In genomic region chr3:126421573-126422119, GRCh38 we compare ENCODE assay signal across 20 cellular contexts. TPM values are rescaled to one million over a fixed set of nuclear protein-coding genes. Genes with fewer than 3 reads are reported as not detected.
DNase-seq lines count a peak whose midpoint lies in the region; ATAC-seq, FAIRE-seq and TF ChIP-seq lines count a peak whose summit lies in the region.
"Had no signal": no experiment of that assay in that cellular context is flagged by ENCODE, and none has a peak within 500 bp of the region (broad histone marks: within the 10 kb centered on the region; RNA-seq: fewer than 3 reads in every experiment).

No MANE protein-coding gene starts in this region.

- H4K5ac ChIP-seq in H9 (ENCODE audit: insufficient read length, low read depth, low read length), result no peak overlapping the region

- no peak overlapping the region for H3T11ph ChIP-seq in H9 (ENCODE audit: low read length)

- no peak overlapping the region for H3K4me3 ChIP-seq in HepG2 (replicated peaks in 1 of 3; ENCODE audit: insufficient read depth in 1 of 3, low read depth in 2 of 3, low read length in 3 of 3)
- no peak overlapping the region for H3K4me3 ChIP-seq in sigmoid colon
- H3K4me3 ChIP-seq: A549 had no signal

- no peak for FAIRE-seq in HepG2 (lab: Jason Lieb, UNC)
- FAIRE-seq: A549, GM12891 had no signal

- no peak for ATAC-seq in HepG2
- ATAC-seq: A549 had no signal

- intact Hi-C loops in CD14-positive monocyte (cut with micrococcal nuclease), result no loop called here
- intact Hi-C loops in HepG2 (cut with micrococcal nuclease; ENCODE audit: unreplicated experiment), result no loop called here
- intact Hi-C loops in sigmoid colon (cut with DNase I), result no loop called here

- in situ Hi-C loops in HepG2 (cut with HindIII; ENCODE audit: extremely low pct_ligation_motif_present, low pct_unique_long_range_greater_than_20kb), result no loop called here

- H3K27me3 Mint-ChIP-seq in CD14-positive monocyte (ENCODE audit: low read depth in 3 of 3), result peaks cover 5 to 23% (median 8%) of the 10 kb centered on the region in 3 donors
- H3K27me3 Mint-ChIP-seq in H9 (ENCODE audit: low read depth), result peaks cover 2% of the 10 kb centered on the region; the same call in 1 of the 2 replicates

- no CpG with 5 or more reads among the region's 10 CpGs for WGBS in H9 (ENCODE audit: extremely low coverage, insufficient read length, low lambda C conversion rate)
- WGBS in HepG2 (ENCODE audit: low lambda C conversion rate), result 50% methylated on average over 6 of the region's 10 CpGs
- WGBS in sigmoid colon, 2 donors, result 83 to 88% methylated on average over 10 of the region's 10 CpGs

- H3K23me2 ChIP-seq in H9 (ENCODE audit: insufficient read length, low read depth, low read length, poor library complexity, severe bottlenecking), result no peaks in the 10 kb centered on the region

- no peak overlapping the region for H4K8ac ChIP-seq in H9 (replicated peaks; ENCODE audit: insufficient read length, low read depth, low read length)

- H2BK15ac ChIP-seq in H9 (ENCODE audit: low read depth, low read length), result no peak overlapping the region

- H3K18ac ChIP-seq in H9 (ENCODE audit: insufficient read length, low read depth, low read length), result no peak overlapping the region

- H3K36me3 ChIP-seq in HepG2 (replicated peaks in 1 of 2; ENCODE audit: control insufficient read depth in 1 of 2, insufficient read depth in 2 of 2, low read length in 2 of 2), result no peaks in the 10 kb centered on the region
- no peaks in the 10 kb centered on the region for H3K36me3 ChIP-seq in sigmoid colon

- no peaks in the 10 kb centered on the region for H3K79me2 ChIP-seq in H9 (ENCODE audit: insufficient read depth, low read length)
- no peaks in the 10 kb centered on the region for H3K79me2 ChIP-seq in HepG2 (ENCODE audit: insufficient read depth, low read length)

- H2BK5ac ChIP-seq in H9 (ENCODE audit: insufficient read length, low read length), result no peak overlapping the region

- H4K91ac ChIP-seq in H9 (ENCODE audit: insufficient read length, low read depth, low read length), result no peak overlapping the region

- H3K4me1 Mint-ChIP-seq in CD14-positive monocyte (no peaks in the 10 kb centered on the region), H9 (peaks cover 13 to 19% of the 10 kb centered on the region in 2 experiments)

- H3K79me1 ChIP-seq in H9 (ENCODE audit: insufficient read depth, low read depth, low read length, poor library complexity, severe bottlenecking), result no peaks in the 10 kb centered on the region

- H2BK20ac ChIP-seq in H9 (ENCODE audit: low read depth, low read length, poor library complexity, severe bottlenecking), result no peak overlapping the region

- no TSS peak for BruUV-seq in HepG2 (replicated peaks; lab: Mats Ljungman, UMichigan)

- H3K9ac ChIP-seq in H9 (ENCODE audit: extremely low read depth, insufficient read length, low read length) (no peak overlapping the region), HepG2 (ENCODE audit: insufficient read depth, low read depth, low read length) (no peak overlapping the region)

- H2AFZ ChIP-seq in H9 (ENCODE audit: low read length) (no peak overlapping the region), HepG2 (ENCODE audit: low read length) (no peak overlapping the region)

- no peak overlapping the region; the same call in 1 of the 2 replicates for H3K14ac ChIP-seq in H9 (ENCODE audit: insufficient read depth, low read length)

- no peak overlapping the region for H3K27ac ChIP-seq in H9 (ENCODE audit: insufficient read length, low read depth, low read length)
- H3K27ac ChIP-seq in HepG2 (ENCODE audit: extremely low read length, insufficient read depth, low read length), result no peak overlapping the region
- H3K27ac ChIP-seq in sigmoid colon, result no peak overlapping the region
- H3K27ac ChIP-seq: A549 had no signal

- H4K20me1 ChIP-seq in H9 (ENCODE audit: control insufficient read depth, insufficient read depth, insufficient read length) (peaks cover 3% of the 10 kb centered on the region), HepG2 (ENCODE audit: insufficient read depth, low read length) (no peaks in the 10 kb centered on the region)

- H3K9me3 Mint-ChIP-seq in CD14-positive monocyte (peaks cover 3 to 12% (median 11%) of the 10 kb centered on the region in 7 donors), H9 (peaks cover 10 to 13% of the 10 kb centered on the region in 2 experiments)

- DNase-seq in CD14-positive monocyte (ENCODE audit: low spot score) (peak; percentile 20), H9 (no peak), HepG2 (ENCODE audit: low spot score) (no peak), sigmoid colon (peak; percentile 44), NCI-H1048 (lab: John Stamatoyannopoulos, UW) (no peak), NCI-H1694 treated with DMSO at 0.1 percent for 48 hours (lab: John Stamatoyannopoulos, UW) (no peak), NCI-H128 (lab: John Stamatoyannopoulos, UW; ENCODE audit: unreplicated experiment) (no peak)
- DNase-seq: CD4-positive, alpha-beta memory T cell; EL; GOT3; KG1; NCI-H1417; NCI-H187 treated with DMSO at 0.1 percent for 48 hours; NCI-H2227 treated with DMSO at 0.1 percent for 48 hours; NCI-H510A treated with DMSO at 0.1 percent for 48 hours; NCI-H82 had no signal

- no peak overlapping the region for H3K4me2 ChIP-seq in H9 (ENCODE audit: insufficient read depth, insufficient read length, low read length)
- no peak overlapping the region for H3K4me2 ChIP-seq in HepG2 (ENCODE audit: low read depth, low read length)
- H3K4me2 ChIP-seq: A549 had no signal

- peaks cover 5% of the 10 kb centered on the region; the same call in 1 of the 2 replicates for H3K4me1 ChIP-seq in H9 (ENCODE audit: insufficient read depth, low read length)
- peaks cover 33% of the 10 kb centered on the region for H3K4me1 ChIP-seq in HepG2 (ENCODE audit: insufficient read depth, low read length)
- no peaks in the 10 kb centered on the region for H3K4me1 ChIP-seq in sigmoid colon
- H3K4me1 ChIP-seq: A549 had no signal

- TF ChIP-seq POLR2A in HepG2 (IDR thresholded peaks at IDR 0.05; ENCODE audit: insufficient read depth in 1 of 2, low read depth in 2 of 2, low read length in 2 of 2), result no peak
- TF ChIP-seq POLR2A in sigmoid colon (IDR thresholded peaks at IDR 0.05), result no peak

- TF ChIP-seq EP300 in HepG2 (IDR thresholded peaks at IDR 0.05; ENCODE audit: low read depth in 2 of 2, low read length in 2 of 2), result no peak
- no peak for TF ChIP-seq EP300 in HepG2 (CRISPR knock-in tag; IDR thresholded peaks at IDR 0.05; ENCODE audit: borderline replicate concordance)
- TF ChIP-seq EP300 in sigmoid colon (IDR thresholded peaks at IDR 0.05), result no peak

- H3K36me3 Mint-ChIP-seq in CD14-positive monocyte, result peaks cover 0 to 3% of the 10 kb centered on the region in 2 donors
- H3K36me3 Mint-ChIP-seq in H9 (ENCODE audit: insufficient read depth in 1 of 3, low read depth in 3 of 3), result peaks cover 4 to 8% (median 6%) of the 10 kb centered on the region in 3 experiments

- no peak overlapping the region for H3K23ac ChIP-seq in H9 (ENCODE audit: insufficient read length, low read depth, low read length)

- CTCF ChIA-PET in HepG2 (lab: Yijun Ruan, JAX; ENCODE audit: low intra/inter-chr PET ratio, low total read pairs), result no interaction called here

- H3K4ac ChIP-seq in H9 (ENCODE audit: low read depth, low read length), result no peak overlapping the region

- POLR2A ChIA-PET in HepG2 (lab: Yijun Ruan, JAX), result no interaction called here

- TF ChIP-seq CTCF in CD14-positive monocyte (IDR thresholded peaks at IDR 0.05) (no peak), H9 (conservative IDR thresholded peaks at IDR 0.05) (no peak), HepG2 (CRISPR knock-in tag; IDR thresholded peaks at IDR 0.05) (0 out of 2 replicates have a peak, but pooled peaks have one; percentile 23), sigmoid colon (IDR thresholded peaks at IDR 0.05) (no peak)

- H3K4me3 Mint-ChIP-seq in CD14-positive monocyte (no peak overlapping the region), H9 (no peak overlapping the region)
- H3K4me3 Mint-ChIP-seq: CD4-positive, alpha-beta memory T cell had no signal

- no peak overlapping the region for H3K56ac ChIP-seq in H9 (ENCODE audit: insufficient read length, low read depth, low read length)

- H2BK120ac ChIP-seq in H9 (ENCODE audit: low read depth, low read length, poor library complexity, severe bottlenecking), result no peak overlapping the region

- H3K27me3 ChIP-seq in H9 (ENCODE audit: insufficient read depth, low read length) (no peaks in the 10 kb centered on the region), HepG2 (ENCODE audit: control insufficient read depth in 1 of 2, insufficient read depth in 2 of 2, low read length in 2 of 2) (peaks cover 1 to 5% of the 10 kb centered on the region in 2 experiments; a peak in 2 of 5 replicates), sigmoid colon (peaks cover under 1 to 28% (median 13%) of the 10 kb centered on the region in 3 donors)

- no peak overlapping the region for H2BK12ac ChIP-seq in H9 (ENCODE audit: insufficient read length, low read depth, low read length)

- H3K9me3 ChIP-seq in H9 (ENCODE audit: control insufficient read depth, low read depth, low read length) (peaks cover 3% of the 10 kb centered on the region), HepG2 (ENCODE audit: low read length) (peaks cover 8% of the 10 kb centered on the region), sigmoid colon (peaks cover 0 to 8% (median 4%) of the 10 kb centered on the region in 4 donors)

- no peak for TF ChIP-seq RAD21 in HepG2 (CRISPR knock-in tag; IDR thresholded peaks at IDR 0.05)

- H3K27ac Mint-ChIP-seq in CD14-positive monocyte (no peak overlapping the region), H9 (peak overlapping the region in 2 of 3 experiments; percentile 64 to 79; a peak in 2 of 7 replicates)
- H3K27ac Mint-ChIP-seq: CD4-positive, alpha-beta memory T cell had no signal

- H2AK5ac ChIP-seq in H9 (ENCODE audit: insufficient read length, low read length), result no peak overlapping the region

RNA-seq across cellular contexts. Expression of gene CFAP100, which starts 26.9 kb away (rescaled TPM):
- not detected for polyA plus RNA-seq in CD14-positive monocyte
- 0.26 and 0.44 TPM in 2 replicates for total RNA-seq in H9 (2021)
- total RNA-seq in HepG2 (2016; rRNA removed; fragmentation: Illumina TruSeq; extraction: Trizol), result 0.36 TPM in 1 of 2 replicates, not detected in the other
- total RNA-seq in HepG2 (2016; cell fraction: cytosol; rRNA removed; fragmentation: Illumina TruSeq; extraction: Trizol; ENCODE audit: low read depth), result not detected in 2 replicates
- total RNA-seq in HepG2 (2016; cell fraction: insoluble cytoplasmic fraction; rRNA removed; fragmentation: Illumina TruSeq; extraction: Trizol), result 0.43 TPM in 1 of 2 replicates, not detected in the other
- total RNA-seq in HepG2 (2016; cell fraction: membrane; rRNA removed; fragmentation: Illumina TruSeq; extraction: Trizol), result not detected in 2 replicates
- total RNA-seq in HepG2 (2016; cell fraction: nucleus; rRNA removed; fragmentation: Illumina TruSeq; extraction: Trizol), result not detected in 2 replicates
- polyA plus RNA-seq in HepG2 (2011; rRNA removed), result 0.32 and 0.63 TPM in 2 replicates
- 0.58 and 0.59 TPM in 2 replicates for polyA plus RNA-seq in HepG2 (2011; cell fraction: cytosol; rRNA removed)
- 0.42 and 0.63 TPM in 2 replicates for polyA plus RNA-seq in HepG2 (2011; cell fraction: nucleus; rRNA removed)
- 0.09 and 1.1 TPM in 2 replicates for polyA plus RNA-seq in HepG2 (2012)
- polyA plus RNA-seq in HepG2 (2016; cell fraction: cytosol; fragmentation: Illumina TruSeq; extraction: Trizol; ENCODE audit: low read depth), result not detected in 2 replicates
- polyA plus RNA-seq in HepG2 (2016; cell fraction: insoluble cytoplasmic fraction; fragmentation: Illumina TruSeq; extraction: Trizol; ENCODE audit: low read depth), result 0.30 TPM in 1 of 2 replicates, not detected in the other
- polyA plus RNA-seq in HepG2 (2016; cell fraction: membrane; fragmentation: Illumina TruSeq; extraction: Trizol; ENCODE audit: low read depth), result not detected in 2 replicates
- polyA plus RNA-seq in HepG2 (2016; cell fraction: nucleus; fragmentation: Illumina TruSeq; extraction: Trizol; ENCODE audit: insufficient read depth, low read depth), result not detected in 2 replicates
- 0.12 TPM in 1 of 2 replicates, not detected in the other for polyA minus RNA-seq in HepG2 (2011; rRNA and poly(A)+ RNA removed; ENCODE audit: low replicate concordance)
- polyA minus RNA-seq in HepG2 (2011; cell fraction: cytosol; rRNA and poly(A)+ RNA removed), result 1.1 TPM in 1 of 2 replicates, not detected in the other
- not detected in 2 replicates for polyA minus RNA-seq in HepG2 (2011; cell fraction: nucleus; rRNA and poly(A)+ RNA removed)
- total RNA-seq in sigmoid colon, result not detected
- not detected for polyA plus RNA-seq in sigmoid colon
- total RNA-seq: CD4-positive, alpha-beta memory T cell; RPMI7951 had no signal
- polyA plus RNA-seq: A549; BJ; CD4-positive, alpha-beta memory T cell had no signal

RNA-seq across cellular contexts. Expression of gene ZXDC, which starts 54.0 kb away (rescaled TPM):
- 1 to 10 TPM; 6.3 to 9.7 TPM for polyA plus RNA-seq in CD14-positive monocyte
- 26.9 and 28.3 TPM in 2 replicates for total RNA-seq in H9 (2021)
- 14.7 and 21.2 TPM in 2 replicates for total RNA-seq in HepG2 (2016; rRNA removed; fragmentation: Illumina TruSeq; extraction: Trizol)
- 3.8 and 5.1 TPM in 2 replicates for total RNA-seq in HepG2 (2016; cell fraction: cytosol; rRNA removed; fragmentation: Illumina TruSeq; extraction: Trizol; ENCODE audit: low read depth)
- total RNA-seq in HepG2 (2016; cell fraction: insoluble cytoplasmic fraction; rRNA removed; fragmentation: Illumina TruSeq; extraction: Trizol), result 14.1 and 20.6 TPM in 2 replicates
- 8.3 and 8.6 TPM in 2 replicates for total RNA-seq in HepG2 (2016; cell fraction: membrane; rRNA removed; fragmentation: Illumina TruSeq; extraction: Trizol)
- total RNA-seq in HepG2 (2016; cell fraction: nucleus; rRNA removed; fragmentation: Illumina TruSeq; extraction: Trizol), result 34.2 and 37.1 TPM in 2 replicates
- 17.6 and 22.1 TPM in 2 replicates for polyA plus RNA-seq in HepG2 (2011; rRNA removed)
- polyA plus RNA-seq in HepG2 (2011; cell fraction: cytosol; rRNA removed), result 11.0 and 12.5 TPM in 2 replicates
- polyA plus RNA-seq in HepG2 (2011; cell fraction: nucleus; rRNA removed), result 66.1 and 66.9 TPM in 2 replicates
- polyA plus RNA-seq in HepG2 (2012), result 15.7 and 19.2 TPM in 2 replicates
- 1.2 TPM in 2 replicates for polyA plus RNA-seq in HepG2 (2016; cell fraction: cytosol; fragmentation: Illumina TruSeq; extraction: Trizol; ENCODE audit: low read depth)
- 9.6 and 12.3 TPM in 2 replicates for polyA plus RNA-seq in HepG2 (2016; cell fraction: insoluble cytoplasmic fraction; fragmentation: Illumina TruSeq; extraction: Trizol; ENCODE audit: low read depth)
- polyA plus RNA-seq in HepG2 (2016; cell fraction: membrane; fragmentation: Illumina TruSeq; extraction: Trizol; ENCODE audit: low read depth), result 2.8 TPM in 2 replicates
- polyA plus RNA-seq in HepG2 (2016; cell fraction: nucleus; fragmentation: Illumina TruSeq; extraction: Trizol; ENCODE audit: insufficient read depth, low read depth), result 46.7 and 52.0 TPM in 2 replicates
- 30.7 and 49.9 TPM in 2 replicates for polyA minus RNA-seq in HepG2 (2011; rRNA and poly(A)+ RNA removed; ENCODE audit: low replicate concordance)
- 19.2 and 20.2 TPM in 2 replicates for polyA minus RNA-seq in HepG2 (2011; cell fraction: cytosol; rRNA and poly(A)+ RNA removed)
- 69.8 and 75.6 TPM in 2 replicates for polyA minus RNA-seq in HepG2 (2011; cell fraction: nucleus; rRNA and poly(A)+ RNA removed)
- 10 to 100 TPM; 26.4 to 33.8 (median 28.9) TPM for total RNA-seq in sigmoid colon
- 10 to 100 TPM in 1 of 3 donors, 1 to 10 TPM in 2; 5.5 to 14.4 (median 6.0) TPM for polyA plus RNA-seq in sigmoid colon

Comparison
In these comparisons a context has a peak if more than half of its experiments do, and no peak if none do; other contexts are left out.
1. DNase-seq: peak in CD14-positive monocyte (single experiment) and sigmoid colon (single experiment); none in H9 (single experiment), HepG2 (single experiment), NCI-H1048 (single experiment), NCI-H1694 treated with DMSO at 0.1 percent for 48 hours (single experiment) and NCI-H128 (single experiment).
2. H3K27ac Mint-ChIP-seq: peak in H9 (2 of 3); none in CD14-positive monocyte (0 of 7).